Comparison of ENCODE assay signal across 7 cellular contexts in the genomic region with DNA sequence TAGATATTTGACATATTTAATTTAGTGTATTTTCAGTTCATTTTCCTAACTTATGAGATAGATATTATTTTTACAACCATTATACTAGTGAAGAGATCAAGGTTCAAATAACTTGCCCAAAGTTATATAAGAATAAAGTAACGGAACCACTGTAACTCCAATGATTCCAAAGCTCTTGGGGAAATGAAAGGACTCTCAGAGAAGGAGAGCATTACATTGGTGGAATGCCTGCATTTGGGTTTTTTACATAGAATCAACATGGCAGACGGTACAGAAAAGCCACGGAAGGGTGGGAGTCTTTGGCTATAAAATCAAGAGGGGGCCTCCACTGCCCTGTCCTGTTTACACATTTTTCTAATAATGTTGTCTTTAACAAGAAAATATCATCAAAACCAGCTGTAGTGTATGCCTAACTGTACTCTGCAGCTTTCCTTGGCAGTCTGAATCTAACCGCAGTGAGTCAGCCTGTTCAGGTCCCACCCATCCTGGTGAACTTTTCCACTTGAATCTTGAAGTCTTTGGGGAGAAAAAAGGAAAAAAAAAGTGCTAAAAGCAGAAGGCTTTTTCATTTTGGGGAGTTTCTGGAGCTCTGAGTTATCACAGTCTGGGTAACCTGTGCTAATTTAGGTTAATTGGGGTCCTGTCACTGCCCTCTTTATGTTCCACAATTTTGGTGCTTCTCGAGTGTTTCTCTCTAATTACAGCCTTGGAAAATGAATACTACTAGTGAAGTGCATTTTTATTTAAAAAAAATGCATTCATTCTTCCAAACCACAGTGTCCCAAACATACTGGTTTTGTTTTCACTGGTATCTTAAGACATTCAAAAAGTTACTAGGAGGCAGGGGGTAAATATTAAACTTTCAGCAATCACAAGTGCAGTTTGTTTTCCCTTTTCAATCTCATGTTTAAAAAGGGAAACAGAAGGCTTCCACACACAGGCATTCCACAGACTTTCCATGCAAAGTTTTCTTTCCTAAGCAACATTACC. TPM values are rescaled to one million over a fixed set of nuclear protein-coding genes. Genes with fewer than 3 reads are reported as not detected.
DNase-seq lines count a peak whose midpoint lies in the region; ATAC-seq and TF ChIP-seq lines count a peak whose summit lies in the region.
"Not testable (repeated sequence)": the region's sequence is repeated elsewhere in the genome, so short reads cannot be mapped to it uniquely, and the experiment has no call there.

No MANE protein-coding gene starts in this region.

- H3K27ac ChIP-seq in HCT116 (ENCODE audit: low read depth, low read length); Panc1 (ENCODE audit: low read length); body of pancreas; upper lobe of left lung: not testable (repeated sequence)

- not testable (repeated sequence) for H3K4me3 ChIP-seq in HCT116 (replicated peaks in 1 of 2; ENCODE audit: low read depth in 1 of 2, low read length in 2 of 2); Panc1 (ENCODE audit: low read depth in 2 of 2, low read length in 2 of 2); body of pancreas; upper lobe of left lung

- not testable (repeated sequence) for H3K27me3 ChIP-seq in HCT116 (ENCODE audit: insufficient read depth, low read length); Panc1 (ENCODE audit: control insufficient read depth, insufficient read depth, low read length); body of pancreas; upper lobe of left lung

- TF ChIP-seq POLR2A in HCT116 (IDR thresholded peaks at IDR 0.05; ENCODE audit: borderline replicate concordance, extremely low read depth, insufficient read depth, insufficient read length); body of pancreas (IDR thresholded peaks at IDR 0.05); upper lobe of left lung (IDR thresholded peaks at IDR 0.05): not testable (repeated sequence)

- H3K79me2 ChIP-seq in HCT116 (ENCODE audit: insufficient read depth, low read length) = not testable (repeated sequence)

- not testable (repeated sequence) for DNase-seq in HCT116 (ENCODE audit: low read depth, low spot score); Panc1 (ENCODE audit: low read depth, low spot score); body of pancreas; Right ventricle myocardium superior; left lobe of liver (ENCODE audit: low spot score); omental fat pad (ENCODE audit: low spot score); upper lobe of left lung

- not testable (repeated sequence) for H4K20me1 ChIP-seq in HCT116 (ENCODE audit: insufficient read depth)

- intact Hi-C loops in HCT116 (cut with micrococcal nuclease); Panc1 (cut with micrococcal nuclease; ENCODE audit: unreplicated experiment); body of pancreas (cut with DNase I); Right ventricle myocardium superior (cut with DNase I): not testable (repeated sequence)

- not testable (repeated sequence) for TF ChIP-seq EP300 in upper lobe of left lung (IDR thresholded peaks at IDR 0.05)

- not testable (repeated sequence) for H3K9me2 ChIP-seq in HCT116 (ENCODE audit: insufficient read depth)

- POLR2A ChIA-PET in HCT116 (lab: Charles Lee); Panc1 (lab: Charles Lee): not testable (repeated sequence)

- in situ Hi-C loops in Panc1 (cut with HindIII; ENCODE audit: low pct_unique_long_range_greater_than_20kb, low sequenced_read_pairs) = not testable (repeated sequence)

- ATAC-seq in HCT116 (peak; percentile 89), Panc1 (peak; percentile 84), body of pancreas (peak; percentile 30), Right ventricle myocardium superior (ENCODE audit: poor library complexity) (peak; percentile 91), left lobe of liver (peak; percentile 37), omental fat pad (ENCODE audit: low FRiP score) (peak; percentile 84), upper lobe of left lung (ENCODE audit: low FRiP score in 2 of 2) (peak; percentile 83 to 97)

- not testable (repeated sequence) for H3K36me3 ChIP-seq in HCT116 (ENCODE audit: control insufficient read depth in 1 of 2, insufficient read depth in 2 of 2, low read length in 2 of 2); Panc1 (ENCODE audit: control insufficient read depth, insufficient read depth, low read length); body of pancreas (replicated peaks in 1 of 2; ENCODE audit: insufficient read depth in 1 of 2, low read depth in 2 of 2); upper lobe of left lung

- not testable (repeated sequence) for H3K4me1 ChIP-seq in HCT116 (ENCODE audit: control insufficient read depth in 1 of 2, insufficient read depth in 2 of 2, low read length in 2 of 2); Panc1 (ENCODE audit: control insufficient read depth, insufficient read depth, low read length); body of pancreas; upper lobe of left lung

- CTCF ChIA-PET in HCT116 (lab: Charles Lee); Panc1 (lab: Charles Lee): not testable (repeated sequence)

- TF ChIP-seq RAD21 in HCT116 (IDR thresholded peaks at IDR 0.05; ENCODE audit: low read depth) = not testable (repeated sequence)

- RAD21 ChIA-PET in HCT116 (lab: Charles Lee; ENCODE audit: low non-redundant PET in 1 of 2, low total read pairs in 2 of 2, uncharacterized antibody in 2 of 2, unreplicated experiment in 2 of 2) = not testable (repeated sequence)

- H2AFZ ChIP-seq in HCT116 (ENCODE audit: low read depth, low read length, poor library complexity, severe bottlenecking) = not testable (repeated sequence)

- BruUV-seq in HCT116 (replicated peaks; lab: Mats Ljungman, UMichigan); Panc1 (replicated peaks; lab: Mats Ljungman, UMichigan): not testable (repeated sequence)

- H3K9me3 ChIP-seq in HCT116 (ENCODE audit: control insufficient read depth in 1 of 2, insufficient read depth in 1 of 2, low read depth in 1 of 2, low read length in 2 of 2); Panc1 (ENCODE audit: control insufficient read depth, insufficient read depth, low read depth, low read length); body of pancreas; upper lobe of left lung: not testable (repeated sequence)

- H3K4me2 ChIP-seq in HCT116 (ENCODE audit: low read length) = not testable (repeated sequence)

- not testable (repeated sequence) for H3K9ac ChIP-seq in HCT116 (ENCODE audit: low read length)

- WGBS in body of pancreas, 2 donors = 67% methylated on average over 1 of the region's 5 CpGs; no CpG with 5 or more reads in 1 of the 2 donors
- no CpG with 5 or more reads among the region's 5 CpGs for WGBS in upper lobe of left lung, 2 donors

- not testable (repeated sequence) for TF ChIP-seq CTCF in HCT116 (IDR thresholded peaks at IDR 0.05 in 2 of 3, conservative IDR thresholded peaks at IDR 0.05 in 1 of 3; ENCODE audit: borderline replicate concordance in 1 of 3, insufficient read depth in 1 of 3, low read depth in 2 of 3, low read length in 2 of 3); Panc1 (IDR thresholded peaks at IDR 0.05); body of pancreas (IDR thresholded peaks at IDR 0.05); omental fat pad (IDR thresholded peaks at IDR 0.05); upper lobe of left lung (IDR thresholded peaks at IDR 0.05)

RNA-seq across cellular contexts. Expression of a gene that starts 30.5 kb away (rescaled TPM):
- total RNA-seq in HCT116 (2021; ENCODE audit: unreplicated experiment) (16.3 TPM), Panc1 (2021; ENCODE audit: unreplicated experiment) (13.6 TPM), body of pancreas (10 to 100 TPM; 36.6 to 49.8 TPM), Right ventricle myocardium superior (1,574 TPM), left lobe of liver (138 TPM), omental fat pad (10 to 100 TPM; 54.1 to 83.5 (median 59.1) TPM), upper lobe of left lung (100 to 1,000 TPM; 106 to 163 (median 138) TPM)
- polyA plus RNA-seq in HCT116 (2012) = 8.3 and 8.7 TPM in 2 replicates
- polyA plus RNA-seq in Panc1 (2012; ENCODE audit: insufficient read length) = 9.6 TPM

Comparison
In these comparisons a context has a peak if more than half of its experiments do, and no peak if none do; other contexts are left out.
1. ATAC-seq: peak in every context shown above with its lines; median percentile 91 in Right ventricle myocardium superior; 90 in upper lobe of left lung; 89 in HCT116; 84 in Panc1; 84 in omental fat pad; 37 in left lobe of liver; 30 in body of pancreas.